ENCODE assay signal across 23 cellular contexts in the genomic region with DNA sequence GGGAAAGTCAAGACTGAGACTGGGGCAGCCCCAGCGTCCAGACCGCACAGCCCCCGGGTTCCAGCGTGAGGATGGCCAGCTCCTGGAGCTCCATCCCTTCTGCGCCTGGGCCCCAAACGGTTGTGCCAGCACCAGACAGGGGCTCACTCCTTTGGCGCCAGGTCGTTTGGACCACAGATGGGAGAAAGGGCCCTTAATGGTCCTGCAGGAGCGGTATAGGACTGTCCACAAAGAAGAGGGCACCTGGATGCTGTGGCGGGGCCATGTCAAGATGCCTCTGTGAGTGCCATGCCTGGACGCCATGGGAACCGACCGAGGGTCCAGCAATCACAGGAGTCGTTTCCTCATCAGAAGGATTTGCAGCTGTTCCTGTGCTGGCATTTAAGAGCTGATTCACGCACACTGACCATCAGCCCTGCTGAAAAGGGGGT.
A peak's percentile ranks its signal among the peaks of the same experiment; 100 is the strongest.
DNase-seq lines count a peak whose midpoint lies in the region; TF ChIP-seq lines count a peak whose summit lies in the region.
"Had no signal": no experiment of that assay in that cellular context is flagged by ENCODE, and none has a peak within 500 bp of the region (broad histone marks: within the 10 kb centered on the region; RNA-seq: fewer than 3 reads in every experiment).

No MANE protein-coding gene starts in this region.

- H3K27ac Mint-ChIP-seq in endodermal cell: no peak overlapping the region
- H3K27ac Mint-ChIP-seq: activated CD4-positive, alpha-beta T cell treated with anti-CD3 and anti-CD28 coated beads, Interleukin-2, amount 10 ng/mL, durations not matched to agents 7 days and 5 days; activated naive CD8-positive, alpha-beta T cell treated with anti-CD3 and anti-CD28 coated beads for 36 hours; mesothelial cell of epicardium; natural killer cell treated with Interleukin-12 subunit alpha and Interleukin-12 subunit beta and Interleukin-15 and Interleukin-18, amount 100 ng/mL, for 72 hours; stimulated activated effector memory CD8-positive, alpha-beta T cell treated with anti-CD3 and anti-CD28 coated beads, Interleukin-12 subunit alpha, Interleukin-12 subunit beta, amount 100 ng/mL, for 72 hours; T-helper 1 cell treated with Interleukin-12 subunit alpha and Interleukin-12 subunit beta and Interleukin-4 antibody, amounts not matched to agents 30 μg/mL and 1 μg/mL, for 36 hours had no signal

- H3K27me3 ChIP-seq in right atrium auricular region: no peaks in the 10 kb centered on the region
- H3K27me3 ChIP-seq in endodermal cell (ENCODE audit: control insufficient read depth, insufficient read depth, low read length, poor library complexity, severe bottlenecking): no peaks in the 10 kb centered on the region
- peaks cover 0 to 32% (median 0%) of the 10 kb centered on the region in 3 experiments for H3K27me3 ChIP-seq in neuronal stem cell (ENCODE audit: control insufficient read depth in 3 of 3, insufficient read depth in 3 of 3, low read depth in 1 of 3, low read length in 3 of 3)
- H3K27me3 ChIP-seq: SJSA1 had no signal

- H2BK12ac ChIP-seq in neuronal stem cell (ENCODE audit: low read length): peak overlapping the region; percentile 33

- no peak overlapping the region for H3K4ac ChIP-seq in neuronal stem cell (ENCODE audit: low read length)

- no peaks in the 10 kb centered on the region for H3K27me3 Mint-ChIP-seq in endodermal cell (ENCODE audit: insufficient read depth)
- H3K27me3 Mint-ChIP-seq: activated CD4-positive, alpha-beta T cell treated with anti-CD3 and anti-CD28 coated beads, Interleukin-2, amount 10 ng/mL, durations not matched to agents 7 days and 5 days; activated naive CD8-positive, alpha-beta T cell treated with anti-CD3 and anti-CD28 coated beads for 36 hours had no signal

- no peak overlapping the region for H3K4me3 ChIP-seq in right atrium auricular region
- no peak overlapping the region for H3K4me3 ChIP-seq in endodermal cell (ENCODE audit: low read length)
- no peak overlapping the region for H3K4me3 ChIP-seq in neuronal stem cell (ENCODE audit: low read length in 2 of 2)
- H3K4me3 ChIP-seq in lower leg skin (ENCODE audit: low read depth, poor library complexity, severe bottlenecking): no peak overlapping the region
- H3K4me3 ChIP-seq: HAP-1, SJSA1 had no signal

- TF ChIP-seq CTCF in right atrium auricular region (IDR thresholded peaks at IDR 0.05) (no peak), endodermal cell (conservative IDR thresholded peaks at IDR 0.05) (no peak), lower leg skin (IDR thresholded peaks at IDR 0.05) (no peak)

- H2AFZ ChIP-seq in neuronal stem cell (ENCODE audit: low read length): no peak overlapping the region

- H2BK5ac ChIP-seq in neuronal stem cell (ENCODE audit: low read length): no peak overlapping the region

- no peaks in the 10 kb centered on the region for H3K79me1 ChIP-seq in neuronal stem cell (ENCODE audit: low read depth, low read length)

- H3K27ac ChIP-seq in right atrium auricular region (no peak overlapping the region), endodermal cell (ENCODE audit: low read depth, low read length) (no peak overlapping the region), neuronal stem cell (replicated peaks; ENCODE audit: low read length) (no peak overlapping the region)
- H3K27ac ChIP-seq: SJSA1 had no signal

- H3K9me3 ChIP-seq in right atrium auricular region (no peaks in the 10 kb centered on the region), endodermal cell (ENCODE audit: control insufficient read depth, low read length) (no peaks in the 10 kb centered on the region), neuronal stem cell (replicated peaks in 1 of 2; ENCODE audit: control insufficient read depth in 2 of 2, insufficient read depth in 1 of 2, low read depth in 1 of 2, low read length in 2 of 2) (peaks cover 0 to 5% of the 10 kb centered on the region in 2 donors)
- H3K9me3 ChIP-seq: HAP-1 had no signal

- H3K9me3 Mint-ChIP-seq in endodermal cell: peaks cover 10% of the 10 kb centered on the region

- H3K18ac ChIP-seq in neuronal stem cell (ENCODE audit: low read length): peak overlapping the region; percentile 90

- H4K91ac ChIP-seq in neuronal stem cell (ENCODE audit: low read depth, low read length, poor library complexity): no peak overlapping the region

- H3K9ac ChIP-seq in endodermal cell (ENCODE audit: extremely low read depth, low read length, poor library complexity, severe bottlenecking) (no peak overlapping the region), neuronal stem cell (ENCODE audit: low read depth, low read length, poor library complexity) (peak overlapping the region; percentile 72)

- intact Hi-C loops in cardiac septum (cut with DNase I): no loop called here
- intact Hi-C loops in lower leg skin (cut with DNase I; ENCODE audit: low total_unique reads): no loop called here

- peak overlapping the region; percentile 90 for H2BK15ac ChIP-seq in neuronal stem cell (ENCODE audit: low read length)

- H2AK5ac ChIP-seq in neuronal stem cell (ENCODE audit: low read depth, low read length): peak overlapping the region; percentile 84

- no peak for TF ChIP-seq POLR2A in lower leg skin (IDR thresholded peaks at IDR 0.05)

- 88 to 97% methylated on average over 14 to 15 of the region's 15 CpGs for WGBS in endodermal cell (ENCODE audit: insufficient coverage in 1 of 2, insufficient read length in 1 of 2), 2 experiments
- WGBS in neuronal stem cell (ENCODE audit: extremely low coverage in 2 of 2, insufficient read length in 2 of 2, insufficient replicate concordance in 1 of 2), 2 donors: no CpG with 5 or more reads among the region's 15 CpGs
- WGBS in lower leg skin, 2 donors: 93% methylated on average over 15 of the region's 15 CpGs

- no peaks in the 10 kb centered on the region for H3K36me3 Mint-ChIP-seq in endodermal cell (ENCODE audit: low read depth)
- H3K36me3 Mint-ChIP-seq: activated naive CD8-positive, alpha-beta T cell treated with anti-CD3 and anti-CD28 coated beads for 36 hours; mesothelial cell of epicardium; stimulated activated effector memory CD8-positive, alpha-beta T cell treated with anti-CD3 and anti-CD28 coated beads, Interleukin-12 subunit alpha, Interleukin-12 subunit beta, amount 100 ng/mL, for 72 hours had no signal

- no peak overlapping the region for H4K8ac ChIP-seq in neuronal stem cell (ENCODE audit: low read depth, low read length)

- no peak overlapping the region for H3K4me2 ChIP-seq in neuronal stem cell (ENCODE audit: insufficient read depth, low read length, poor library complexity, severe bottlenecking)

- no peak overlapping the region for H2BK120ac ChIP-seq in neuronal stem cell (ENCODE audit: low read depth, low read length)

- H3K14ac ChIP-seq in neuronal stem cell (ENCODE audit: low read length): no peak overlapping the region

- H3K23ac ChIP-seq in neuronal stem cell (ENCODE audit: low read depth, low read length, poor library complexity): no peak overlapping the region

- H3K4me3 Mint-ChIP-seq in endodermal cell: no peak overlapping the region
- H3K4me3 Mint-ChIP-seq: activated CD4-positive, alpha-beta T cell treated with anti-CD3 and anti-CD28 coated beads, Interleukin-2, amount 10 ng/mL, durations not matched to agents 7 days and 5 days; activated naive CD8-positive, alpha-beta T cell treated with anti-CD3 and anti-CD28 coated beads for 36 hours; CD4-positive, alpha-beta memory T cell; mesothelial cell of epicardium; natural killer cell treated with Interleukin-12 subunit alpha and Interleukin-12 subunit beta and Interleukin-15 and Interleukin-18, amount 100 ng/mL, for 72 hours; stimulated activated effector memory CD8-positive, alpha-beta T cell treated with anti-CD3 and anti-CD28 coated beads, Interleukin-12 subunit alpha, Interleukin-12 subunit beta, amount 100 ng/mL, for 72 hours; T-helper 1 cell treated with Interleukin-12 subunit alpha and Interleukin-12 subunit beta and Interleukin-4 antibody, amounts not matched to agents 30 μg/mL and 1 μg/mL, for 36 hours had no signal

- H3K36me3 ChIP-seq in right atrium auricular region (no peaks in the 10 kb centered on the region), endodermal cell (ENCODE audit: control insufficient read depth, insufficient read depth, low read length) (no peaks in the 10 kb centered on the region), neuronal stem cell (replicated peaks in 1 of 2; ENCODE audit: control insufficient read depth in 2 of 2, insufficient read depth in 2 of 2, low read length in 2 of 2) (peaks cover 0 to 4% of the 10 kb centered on the region in 2 donors)
- H3K36me3 ChIP-seq: HAP-1, SJSA1 had no signal

- no peaks in the 10 kb centered on the region for H3K4me1 Mint-ChIP-seq in endodermal cell
- H3K4me1 Mint-ChIP-seq: activated CD4-positive, alpha-beta T cell treated with anti-CD3 and anti-CD28 coated beads, Interleukin-2, amount 10 ng/mL, durations not matched to agents 7 days and 5 days; CD4-positive, alpha-beta memory T cell had no signal

- DNase-seq in right atrium auricular region (ENCODE audit: low spot score): peak; percentile 53
- no peak for DNase-seq in cardiac septum (ENCODE audit: low spot score)
- peak; percentile 26 for DNase-seq in endodermal cell
- no peak for DNase-seq in neuronal stem cell (ENCODE audit: low spot score)
- DNase-seq in NCI-H510A (lab: John Stamatoyannopoulos, UW): no peak
- DNase-seq in lower leg skin (ENCODE audit: low spot score in 2 of 2): no peak
- DNase-seq in NCI-H1436 treated with DMSO at 0.1 percent for 48 hours (lab: John Stamatoyannopoulos, UW): no peak
- DNase-seq: activated naive CD8-positive, alpha-beta T cell treated with anti-CD3 and anti-CD28 coated beads for 36 hours; CD4-positive, alpha-beta memory T cell; DMS153; effector memory CD4-positive, alpha-beta T cell; KBM-7; kidney glomerular epithelial cell; NCI-H1436; NCI-H2171; NCI-H524 treated with DMSO at 0.1 percent for 48 hours had no signal

- no peaks in the 10 kb centered on the region for H3K4me1 ChIP-seq in right atrium auricular region
- H3K4me1 ChIP-seq in endodermal cell (ENCODE audit: control insufficient read depth, insufficient read depth, low read length): no peaks in the 10 kb centered on the region
- peaks cover 0 to 24% of the 10 kb centered on the region in 2 donors for H3K4me1 ChIP-seq in neuronal stem cell (ENCODE audit: control insufficient read depth in 2 of 2, insufficient read depth in 1 of 2, low read depth in 1 of 2, low read length in 2 of 2)
- H3K4me1 ChIP-seq: HAP-1, SJSA1 had no signal

Comparison
In these comparisons a context has a peak if more than half of its experiments do, and no peak if none do; other contexts are left out.
1. DNase-seq: peak in right atrium auricular region (single experiment) and endodermal cell (single experiment); none in cardiac septum (single experiment), neuronal stem cell (single experiment), NCI-H510A (single experiment), lower leg skin (0 of 2) and NCI-H1436 treated with DMSO at 0.1 percent for 48 hours (single experiment).